Comparison of ENCODE assay signal across 36 cellular contexts in the genomic region with DNA sequence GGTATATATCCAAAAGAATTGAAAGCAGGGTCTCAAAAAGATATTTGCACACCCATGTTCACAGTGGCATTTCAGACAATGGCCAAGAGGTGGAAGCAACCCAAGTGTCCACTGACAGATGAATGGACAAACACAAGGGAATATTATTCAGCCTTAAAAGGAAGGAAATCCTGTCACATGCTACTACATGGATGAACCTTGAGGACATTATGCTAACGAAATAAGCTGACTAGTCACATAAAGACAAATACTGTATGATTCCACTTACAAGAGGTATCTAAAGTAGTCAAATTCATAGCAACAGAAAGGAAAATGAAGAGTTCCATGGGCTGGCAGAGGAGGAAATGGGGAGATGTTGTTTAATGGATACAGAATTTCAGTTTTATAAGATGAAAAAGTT.
"Had no signal": no experiment of that assay in that cellular context is flagged by ENCODE, and none has a peak within 500 bp of the region (broad histone marks: within the 10 kb centered on the region; RNA-seq: fewer than 3 reads in every experiment).

No MANE protein-coding gene starts in this region.

- H3K9me3 Mint-ChIP-seq: activated B cell treated with CpG ODN at 0.5 μM for 24 hours; activated CD4-positive, alpha-beta memory T cell treated with anti-CD3 and anti-CD28 coated beads for 36 hours; activated CD4-positive, alpha-beta T cell treated with anti-CD3 and anti-CD28 coated beads, Interleukin-2, amount 10 ng/mL, durations not matched to agents 24 days and 14 days; activated CD8-positive, alpha-beta T cell treated with anti-CD3 and anti-CD28 coated beads for 36 hours; activated naive CD4-positive, alpha-beta T cell treated with anti-CD3 and anti-CD28 coated beads for 36 hours; activated T-cell treated with anti-CD3 and anti-CD28 coated beads, Interleukin-2, amount 50 U/mL, for 72 hours; activated T-helper 1 cell treated with anti-CD3 and anti-CD28 coated beads, Interleukin-12 subunit alpha, Interleukin-12 subunit beta, Interleukin-2, Interleukin-4 antibody, amounts not matched to agents 30 ng/mL and 10 ng/mL and 1 ng/mL, durations not matched to agents 14 hours and 24 hours and 36 hours; activated T-helper 17 cell treated with anti-CD3 and anti-CD28 coated beads, Interleukin-2, amount 50 U/mL, for 72 hours; T-helper 2 cell treated with Interferon-gamma antibody and Interleukin-4, amounts not matched to agents 5 μg/mL and 100 μg/mL, for 36 hours had no signal

- H3K27ac ChIP-seq: adrenal gland, body of pancreas, brain microvascular endothelial cell, breast epithelium had no signal

- H3K36me3 ChIP-seq: adrenal gland, brain microvascular endothelial cell, breast epithelium had no signal

- H3K27me3 ChIP-seq: adrenal gland, body of pancreas, brain microvascular endothelial cell, breast epithelium had no signal

- DNase-seq: activated B cell treated with CpG ODN at 0.5 μM for 24 hours; activated CD4-positive, alpha-beta memory T cell treated with anti-CD3 and anti-CD28 coated beads for 36 hours; activated CD4-positive, alpha-beta T cell treated with anti-CD3 and anti-CD28 coated beads for 4 hours; activated CD4-positive, alpha-beta T cell treated with anti-CD3 and anti-CD28 coated beads, Interleukin-2, amount 10 ng/mL, durations not matched to agents 24 days and 14 days; activated CD4-positive, alpha-beta T cell treated with anti-CD3 and anti-CD28 coated beads, Interleukin-2, amount 50 U/mL, for 1 hour; activated CD4-positive, alpha-beta T cell treated with anti-CD3 and anti-CD28 coated beads, Interleukin-2, amount 50 U/mL, for 4 hours; activated CD4-positive, CD25-positive, alpha-beta regulatory T cell treated with anti-CD3 and anti-CD28 coated beads, Interleukin-2, amount 50 U/mL, for 72 hours; activated CD8-positive, alpha-beta memory T cell treated with anti-CD3 and anti-CD28 coated beads, Interleukin-2, amount 50 U/mL, for 4 hours; activated CD8-positive, alpha-beta T cell treated with anti-CD3 and anti-CD28 coated beads for 36 hours; activated effector memory CD4-positive, alpha-beta T cell treated with anti-CD3 and anti-CD28 coated beads, Interleukin-2, amount 50 U/mL, for 16 hours; activated gamma-delta T cell treated with Interleukin-2 at 50 U/mL for 16 hours; activated naive CD4-positive, alpha-beta T cell; activated naive CD4-positive, alpha-beta T cell treated with anti-CD3 and anti-CD28 coated beads for 36 hours; activated naive CD4-positive, alpha-beta T cell treated with anti-CD3 and anti-CD28 coated beads, Interleukin-2, amount 50 U/mL, for 16 hours; activated naive CD8-positive, alpha-beta T cell treated with anti-CD3 and anti-CD28 coated beads for 36 hours; activated T-cell treated with anti-CD3 and anti-CD28 coated beads for 4 hours; activated T-cell treated with anti-CD3 and anti-CD28 coated beads, Interleukin-2, amount 50 U/mL, for 1 hour; activated T-cell treated with anti-CD3 and anti-CD28 coated beads, Interleukin-2, amount 50 U/mL, for 4 hours; activated T-cell treated with anti-CD3 and anti-CD28 coated beads, Interleukin-2, amount 50 U/mL, for 72 hours; adrenal gland; amniotic stem cell; aorta; body of pancreas; brain microvascular endothelial cell; central memory CD4-positive, alpha-beta T cell; T-helper 1 cell; T-helper 2 cell; T-helper 9 cell had no signal

- H3K27me3 Mint-ChIP-seq: activated B cell treated with CpG ODN at 0.5 μM for 24 hours; activated CD4-positive, alpha-beta memory T cell treated with anti-CD3 and anti-CD28 coated beads for 36 hours; activated CD4-positive, alpha-beta T cell treated with anti-CD3 and anti-CD28 coated beads, Interleukin-2, amount 10 ng/mL, durations not matched to agents 24 days and 14 days; activated CD8-positive, alpha-beta T cell treated with anti-CD3 and anti-CD28 coated beads for 36 hours; activated naive CD8-positive, alpha-beta T cell treated with anti-CD3 and anti-CD28 coated beads for 36 hours; activated T-helper 17 cell treated with anti-CD3 and anti-CD28 coated beads, Interleukin-2, amount 50 U/mL, for 72 hours had no signal

- H3K4me3 ChIP-seq: adrenal gland, body of pancreas, breast epithelium had no signal

- H3K27ac Mint-ChIP-seq: activated B cell treated with CpG ODN at 0.5 μM for 24 hours; activated CD4-positive, alpha-beta memory T cell treated with anti-CD3 and anti-CD28 coated beads for 36 hours; activated CD4-positive, alpha-beta T cell treated with anti-CD3 and anti-CD28 coated beads, Interleukin-2, amount 10 ng/mL, durations not matched to agents 24 days and 14 days; activated CD8-positive, alpha-beta T cell treated with anti-CD3 and anti-CD28 coated beads for 36 hours; activated naive CD4-positive, alpha-beta T cell treated with anti-CD3 and anti-CD28 coated beads for 36 hours; activated naive CD4-positive, alpha-beta T cell treated with anti-CD3 and anti-CD28 coated beads, Interleukin-2, amount 50 U/mL, for 72 hours; activated naive CD8-positive, alpha-beta T cell treated with anti-CD3 and anti-CD28 coated beads for 36 hours; activated T-cell treated with anti-CD3 and anti-CD28 coated beads, Interleukin-2, amount 50 U/mL, for 72 hours; activated T-helper 1 cell treated with anti-CD3 and anti-CD28 coated beads, Interleukin-12 subunit alpha, Interleukin-12 subunit beta, Interleukin-2, Interleukin-4 antibody, amounts not matched to agents 30 ng/mL and 10 ng/mL and 1 ng/mL, durations not matched to agents 14 hours and 24 hours and 36 hours; activated T-helper 17 cell treated with anti-CD3 and anti-CD28 coated beads, Interleukin-2, amount 50 U/mL, for 72 hours; T-helper 1 cell treated with Interleukin-12 subunit alpha and Interleukin-12 subunit beta and Interleukin-4 antibody, amounts not matched to agents 30 μg/mL and 1 μg/mL, for 36 hours; T-helper 2 cell treated with Interferon-gamma antibody and Interleukin-4, amounts not matched to agents 5 μg/mL and 100 μg/mL, for 36 hours had no signal

- H3K9me3 ChIP-seq: adrenal gland, body of pancreas, breast epithelium had no signal

- H3K4me3 Mint-ChIP-seq: activated B cell treated with CpG ODN at 0.5 μM for 24 hours; activated CD4-positive, alpha-beta memory T cell treated with anti-CD3 and anti-CD28 coated beads for 36 hours; activated CD4-positive, alpha-beta T cell treated with anti-CD3 and anti-CD28 coated beads, Interleukin-2, amount 10 ng/mL, durations not matched to agents 24 days and 14 days; activated CD8-positive, alpha-beta T cell treated with anti-CD3 and anti-CD28 coated beads for 36 hours; activated naive CD4-positive, alpha-beta T cell treated with anti-CD3 and anti-CD28 coated beads for 36 hours; activated naive CD8-positive, alpha-beta T cell treated with anti-CD3 and anti-CD28 coated beads for 36 hours; activated T-cell treated with anti-CD3 and anti-CD28 coated beads, Interleukin-2, amount 50 U/mL, for 4 hours; activated T-cell treated with anti-CD3 and anti-CD28 coated beads, Interleukin-2, amount 50 U/mL, for 72 hours; activated T-helper 1 cell treated with anti-CD3 and anti-CD28 coated beads, Interleukin-12 subunit alpha, Interleukin-12 subunit beta, Interleukin-2, Interleukin-4 antibody, amounts not matched to agents 30 ng/mL and 10 ng/mL and 1 ng/mL, durations not matched to agents 14 hours and 24 hours and 36 hours; activated T-helper 17 cell treated with anti-CD3 and anti-CD28 coated beads, Interleukin-2, amount 50 U/mL, for 72 hours; T-helper 1 cell treated with Interleukin-12 subunit alpha and Interleukin-12 subunit beta and Interleukin-4 antibody, amounts not matched to agents 30 μg/mL and 1 μg/mL, for 36 hours; T-helper 2 cell treated with Interferon-gamma antibody and Interleukin-4, amounts not matched to agents 5 μg/mL and 100 μg/mL, for 36 hours had no signal

- ATAC-seq: activated CD8-positive, alpha-beta T cell treated with anti-CD3 and anti-CD28 coated beads for 36 hours; activated naive CD4-positive, alpha-beta T cell treated with anti-CD3 and anti-CD28 coated beads, Interleukin-2, amount 50 U/mL, for 72 hours; activated T-cell treated with anti-CD3 and anti-CD28 coated beads, Interleukin-2, amount 50 U/mL, for 4 hours; activated T-cell treated with anti-CD3 and anti-CD28 coated beads, Interleukin-2, amount 50 U/mL, for 72 hours; activated T-helper 17 cell treated with anti-CD3 and anti-CD28 coated beads, Interleukin-2, amount 50 U/mL, for 72 hours; body of pancreas had no signal

- FAIRE-seq: astrocyte, TTC549 had no signal

- H3K36me3 Mint-ChIP-seq: activated naive CD4-positive, alpha-beta T cell treated with anti-CD3 and anti-CD28 coated beads, Interleukin-2, amount 50 U/mL, for 72 hours had no signal
